In the genomic region with DNA sequence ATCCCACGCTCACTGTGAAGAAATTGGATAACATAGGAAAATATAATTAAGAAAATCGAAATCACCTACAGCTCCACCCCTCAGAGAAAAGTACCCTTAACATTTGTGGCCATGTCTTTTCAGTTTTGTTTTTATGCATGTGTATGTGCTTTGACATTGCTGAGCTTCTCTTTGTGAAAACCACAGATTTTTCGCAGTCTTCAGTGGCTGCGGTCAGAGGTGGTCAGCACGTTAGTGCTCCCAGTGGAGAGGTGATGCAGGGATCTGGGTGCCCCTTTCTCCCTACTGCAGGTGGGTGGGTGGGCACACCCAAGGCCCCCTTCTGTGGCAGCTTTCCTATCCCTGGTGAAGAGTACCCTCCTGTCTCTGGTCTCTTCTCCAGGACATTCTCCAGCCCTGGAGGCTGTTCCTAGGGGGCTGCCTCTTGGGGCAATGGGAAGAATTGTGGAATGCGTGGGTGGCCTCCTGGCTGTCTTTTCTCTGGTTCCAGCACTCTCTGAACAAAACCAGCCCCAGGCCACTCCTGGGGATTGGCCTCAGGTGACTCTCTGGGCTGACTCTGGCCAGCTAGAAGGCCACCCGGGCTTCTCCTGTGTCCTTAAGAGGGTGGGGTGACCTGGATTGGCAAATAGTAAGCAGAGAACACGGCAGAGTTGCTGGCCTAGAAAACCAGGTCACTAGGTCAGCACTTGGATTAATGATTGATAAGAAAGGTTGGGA, we compare ENCODE assay signal across 1 cellular context.
TF ChIP-seq lines count a peak whose summit lies in the region.

No MANE protein-coding gene starts in this region.

TF ChIP-seq in HepG2, 621 proteins besides CTCF, POLR2A, EP300 and RAD21 (continued from another document and continues in another):
- TF ChIP-seq, protein P1, sequence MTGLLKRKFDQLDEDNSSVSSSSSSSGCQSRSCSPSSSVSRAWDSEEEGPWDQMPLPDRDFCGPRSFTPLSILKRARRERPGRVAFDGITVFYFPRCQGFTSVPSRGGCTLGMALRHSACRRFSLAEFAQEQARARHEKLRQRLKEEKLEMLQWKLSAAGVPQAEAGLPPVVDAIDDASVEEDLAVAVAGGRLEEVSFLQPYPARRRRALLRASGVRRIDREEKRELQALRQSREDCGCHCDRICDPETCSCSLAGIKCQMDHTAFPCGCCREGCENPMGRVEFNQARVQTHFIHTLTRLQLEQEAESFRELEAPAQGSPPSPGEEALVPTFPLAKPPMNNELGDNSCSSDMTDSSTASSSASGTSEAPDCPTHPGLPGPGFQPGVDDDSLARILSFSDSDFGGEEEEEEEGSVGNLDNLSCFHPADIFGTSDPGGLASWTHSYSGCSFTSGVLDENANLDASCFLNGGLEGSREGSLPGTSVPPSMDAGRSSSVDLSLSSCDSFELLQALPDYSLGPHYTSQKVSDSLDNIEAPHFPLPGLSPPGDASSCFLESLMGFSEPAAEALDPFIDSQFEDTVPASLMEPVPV (CRISPR knock-in tag; IDR thresholded peaks at IDR 0.05): peak; percentile 55; the same call in 1 of the 2 replicates
- no peak for TF ChIP-seq ZFP82 (CRISPR knock-in tag; IDR thresholded peaks at IDR 0.05; ENCODE audit: borderline replicate concordance)
- TF ChIP-seq, protein P2, sequence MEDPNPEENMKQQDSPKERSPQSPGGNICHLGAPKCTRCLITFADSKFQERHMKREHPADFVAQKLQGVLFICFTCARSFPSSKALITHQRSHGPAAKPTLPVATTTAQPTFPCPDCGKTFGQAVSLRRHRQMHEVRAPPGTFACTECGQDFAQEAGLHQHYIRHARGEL (CRISPR knock-in tag; IDR thresholded peaks at IDR 0.05): no peak
- TF ChIP-seq, protein P3, sequence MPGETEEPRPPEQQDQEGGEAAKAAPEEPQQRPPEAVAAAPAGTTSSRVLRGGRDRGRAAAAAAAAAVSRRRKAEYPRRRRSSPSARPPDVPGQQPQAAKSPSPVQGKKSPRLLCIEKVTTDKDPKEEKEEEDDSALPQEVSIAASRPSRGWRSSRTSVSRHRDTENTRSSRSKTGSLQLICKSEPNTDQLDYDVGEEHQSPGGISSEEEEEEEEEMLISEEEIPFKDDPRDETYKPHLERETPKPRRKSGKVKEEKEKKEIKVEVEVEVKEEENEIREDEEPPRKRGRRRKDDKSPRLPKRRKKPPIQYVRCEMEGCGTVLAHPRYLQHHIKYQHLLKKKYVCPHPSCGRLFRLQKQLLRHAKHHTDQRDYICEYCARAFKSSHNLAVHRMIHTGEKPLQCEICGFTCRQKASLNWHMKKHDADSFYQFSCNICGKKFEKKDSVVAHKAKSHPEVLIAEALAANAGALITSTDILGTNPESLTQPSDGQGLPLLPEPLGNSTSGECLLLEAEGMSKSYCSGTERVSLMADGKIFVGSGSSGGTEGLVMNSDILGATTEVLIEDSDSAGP (CRISPR knock-in tag; IDR thresholded peaks at IDR 0.05; ENCODE audit: borderline replicate concordance): peak; percentile 92
- no peak for TF ChIP-seq TAF15 (IDR thresholded peaks at IDR 0.05; ENCODE audit: low read depth, low read length, poor library complexity, severe bottlenecking)
- TF ChIP-seq, protein P4, sequence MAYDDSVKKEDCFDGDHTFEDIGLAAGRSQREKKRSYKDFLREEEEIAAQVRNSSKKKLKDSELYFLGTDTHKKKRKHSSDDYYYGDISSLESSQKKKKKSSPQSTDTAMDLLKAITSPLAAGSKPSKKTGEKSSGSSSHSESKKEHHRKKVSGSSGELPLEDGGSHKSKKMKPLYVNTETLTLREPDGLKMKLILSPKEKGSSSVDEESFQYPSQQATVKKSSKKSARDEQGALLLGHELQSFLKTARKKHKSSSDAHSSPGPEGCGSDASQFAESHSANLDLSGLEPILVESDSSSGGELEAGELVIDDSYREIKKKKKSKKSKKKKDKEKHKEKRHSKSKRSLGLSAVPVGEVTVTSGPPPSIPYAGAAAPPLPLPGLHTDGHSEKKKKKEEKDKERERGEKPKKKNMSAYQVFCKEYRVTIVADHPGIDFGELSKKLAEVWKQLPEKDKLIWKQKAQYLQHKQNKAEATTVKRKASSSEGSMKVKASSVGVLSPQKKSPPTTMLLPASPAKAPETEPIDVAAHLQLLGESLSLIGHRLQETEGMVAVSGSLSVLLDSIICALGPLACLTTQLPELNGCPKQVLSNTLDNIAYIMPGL (CRISPR knock-in tag; IDR thresholded peaks at IDR 0.05; ENCODE audit: borderline replicate concordance in 1 of 2, low read depth in 1 of 2): peak in 1 of 2 experiments; percentile 36; a peak in 1 of 4 replicates
- no peak for TF ChIP-seq ZNF430 (CRISPR knock-in tag; IDR thresholded peaks at IDR 0.05)
- no peak for TF ChIP-seq ZNF530 (CRISPR knock-in tag; IDR thresholded peaks at IDR 0.05; ENCODE audit: low read depth)
- TF ChIP-seq, protein P5, sequence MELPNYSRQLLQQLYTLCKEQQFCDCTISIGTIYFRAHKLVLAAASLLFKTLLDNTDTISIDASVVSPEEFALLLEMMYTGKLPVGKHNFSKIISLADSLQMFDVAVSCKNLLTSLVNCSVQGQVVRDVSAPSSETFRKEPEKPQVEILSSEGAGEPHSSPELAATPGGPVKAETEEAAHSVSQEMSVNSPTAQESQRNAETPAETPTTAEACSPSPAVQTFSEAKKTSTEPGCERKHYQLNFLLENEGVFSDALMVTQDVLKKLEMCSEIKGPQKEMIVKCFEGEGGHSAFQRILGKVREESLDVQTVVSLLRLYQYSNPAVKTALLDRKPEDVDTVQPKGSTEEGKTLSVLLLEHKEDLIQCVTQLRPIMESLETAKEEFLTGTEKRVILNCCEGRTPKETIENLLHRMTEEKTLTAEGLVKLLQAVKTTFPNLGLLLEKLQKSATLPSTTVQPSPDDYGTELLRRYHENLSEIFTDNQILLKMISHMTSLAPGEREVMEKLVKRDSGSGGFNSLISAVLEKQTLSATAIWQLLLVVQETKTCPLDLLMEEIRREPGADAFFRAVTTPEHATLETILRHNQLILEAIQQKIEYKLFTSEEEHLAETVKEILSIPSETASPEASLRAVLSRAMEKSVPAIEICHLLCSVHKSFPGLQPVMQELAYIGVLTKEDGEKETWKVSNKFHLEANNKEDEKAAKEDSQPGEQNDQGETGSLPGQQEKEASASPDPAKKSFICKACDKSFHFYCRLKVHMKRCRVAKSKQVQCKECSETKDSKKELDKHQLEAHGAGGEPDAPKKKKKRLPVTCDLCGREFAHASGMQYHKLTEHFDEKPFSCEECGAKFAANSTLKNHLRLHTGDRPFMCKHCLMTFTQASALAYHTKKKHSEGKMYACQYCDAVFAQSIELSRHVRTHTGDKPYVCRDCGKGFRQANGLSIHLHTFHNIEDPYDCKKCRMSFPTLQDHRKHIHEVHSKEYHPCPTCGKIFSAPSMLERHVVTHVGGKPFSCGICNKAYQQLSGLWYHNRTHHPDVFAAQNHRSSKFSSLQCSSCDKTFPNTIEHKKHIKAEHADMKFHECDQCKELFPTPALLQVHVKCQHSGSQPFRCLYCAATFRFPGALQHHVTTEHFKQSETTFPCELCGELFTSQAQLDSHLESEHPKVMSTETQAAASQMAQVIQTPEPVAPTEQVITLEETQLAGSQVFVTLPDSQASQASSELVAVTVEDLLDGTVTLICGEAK (IDR thresholded peaks at IDR 0.05): no peak
- TF ChIP-seq, protein P5 (CRISPR knock-in tag; IDR thresholded peaks at IDR 0.05): peak; percentile 61; the same call in 1 of the 2 replicates
- TF ChIP-seq, protein P6, sequence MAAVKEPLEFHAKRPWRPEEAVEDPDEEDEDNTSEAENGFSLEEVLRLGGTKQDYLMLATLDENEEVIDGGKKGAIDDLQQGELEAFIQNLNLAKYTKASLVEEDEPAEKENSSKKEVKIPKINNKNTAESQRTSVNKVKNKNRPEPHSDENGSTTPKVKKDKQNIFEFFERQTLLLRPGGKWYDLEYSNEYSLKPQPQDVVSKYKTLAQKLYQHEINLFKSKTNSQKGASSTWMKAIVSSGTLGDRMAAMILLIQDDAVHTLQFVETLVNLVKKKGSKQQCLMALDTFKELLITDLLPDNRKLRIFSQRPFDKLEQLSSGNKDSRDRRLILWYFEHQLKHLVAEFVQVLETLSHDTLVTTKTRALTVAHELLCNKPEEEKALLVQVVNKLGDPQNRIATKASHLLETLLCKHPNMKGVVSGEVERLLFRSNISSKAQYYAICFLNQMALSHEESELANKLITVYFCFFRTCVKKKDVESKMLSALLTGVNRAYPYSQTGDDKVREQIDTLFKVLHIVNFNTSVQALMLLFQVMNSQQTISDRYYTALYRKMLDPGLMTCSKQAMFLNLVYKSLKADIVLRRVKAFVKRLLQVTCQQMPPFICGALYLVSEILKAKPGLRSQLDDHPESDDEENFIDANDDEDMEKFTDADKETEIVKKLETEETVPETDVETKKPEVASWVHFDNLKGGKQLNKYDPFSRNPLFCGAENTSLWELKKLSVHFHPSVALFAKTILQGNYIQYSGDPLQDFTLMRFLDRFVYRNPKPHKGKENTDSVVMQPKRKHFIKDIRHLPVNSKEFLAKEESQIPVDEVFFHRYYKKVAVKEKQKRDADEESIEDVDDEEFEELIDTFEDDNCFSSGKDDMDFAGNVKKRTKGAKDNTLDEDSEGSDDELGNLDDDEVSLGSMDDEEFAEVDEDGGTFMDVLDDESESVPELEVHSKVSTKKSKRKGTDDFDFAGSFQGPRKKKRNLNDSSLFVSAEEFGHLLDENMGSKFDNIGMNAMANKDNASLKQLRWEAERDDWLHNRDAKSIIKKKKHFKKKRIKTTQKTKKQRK (IDR thresholded peaks at IDR 0.05; ENCODE audit: low read length): no peak
- no peak for TF ChIP-seq ZNF7 (CRISPR knock-in tag; IDR thresholded peaks at IDR 0.05)
- TF ChIP-seq YY1 (IDR thresholded peaks at IDR 0.05; ENCODE audit: insufficient read depth, insufficient replicate concordance, low read depth, low read length): no peak
- no peak for TF ChIP-seq TSC22D2 (CRISPR knock-in tag; IDR thresholded peaks at IDR 0.05; ENCODE audit: borderline replicate concordance)
- TF ChIP-seq JUN (CRISPR knock-in tag; IDR thresholded peaks at IDR 0.05): no peak
- no peak for TF ChIP-seq RBFOX2 (IDR thresholded peaks at IDR 0.05; ENCODE audit: low read depth, low read length)
- TF ChIP-seq, protein P7, sequence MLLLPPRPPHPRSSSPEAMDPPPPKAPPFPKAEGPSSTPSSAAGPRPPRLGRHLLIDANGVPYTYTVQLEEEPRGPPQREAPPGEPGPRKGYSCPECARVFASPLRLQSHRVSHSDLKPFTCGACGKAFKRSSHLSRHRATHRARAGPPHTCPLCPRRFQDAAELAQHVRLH (CRISPR knock-in tag; IDR thresholded peaks at IDR 0.05; ENCODE audit: borderline replicate concordance, low read depth): peak; percentile 35; the same call in 1 of the 2 replicates
- no peak for TF ChIP-seq TGIF2 (CRISPR knock-in tag; IDR thresholded peaks at IDR 0.05)
- TF ChIP-seq, protein P8, sequence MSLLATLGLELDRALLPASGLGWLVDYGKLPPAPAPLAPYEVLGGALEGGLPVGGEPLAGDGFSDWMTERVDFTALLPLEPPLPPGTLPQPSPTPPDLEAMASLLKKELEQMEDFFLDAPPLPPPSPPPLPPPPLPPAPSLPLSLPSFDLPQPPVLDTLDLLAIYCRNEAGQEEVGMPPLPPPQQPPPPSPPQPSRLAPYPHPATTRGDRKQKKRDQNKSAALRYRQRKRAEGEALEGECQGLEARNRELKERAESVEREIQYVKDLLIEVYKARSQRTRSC (CRISPR knock-in tag; IDR thresholded peaks at IDR 0.05; ENCODE audit: low read depth): no peak
- no peak for TF ChIP-seq ZFP62 (CRISPR knock-in tag; IDR thresholded peaks at IDR 0.05)
- TF ChIP-seq, protein P9, sequence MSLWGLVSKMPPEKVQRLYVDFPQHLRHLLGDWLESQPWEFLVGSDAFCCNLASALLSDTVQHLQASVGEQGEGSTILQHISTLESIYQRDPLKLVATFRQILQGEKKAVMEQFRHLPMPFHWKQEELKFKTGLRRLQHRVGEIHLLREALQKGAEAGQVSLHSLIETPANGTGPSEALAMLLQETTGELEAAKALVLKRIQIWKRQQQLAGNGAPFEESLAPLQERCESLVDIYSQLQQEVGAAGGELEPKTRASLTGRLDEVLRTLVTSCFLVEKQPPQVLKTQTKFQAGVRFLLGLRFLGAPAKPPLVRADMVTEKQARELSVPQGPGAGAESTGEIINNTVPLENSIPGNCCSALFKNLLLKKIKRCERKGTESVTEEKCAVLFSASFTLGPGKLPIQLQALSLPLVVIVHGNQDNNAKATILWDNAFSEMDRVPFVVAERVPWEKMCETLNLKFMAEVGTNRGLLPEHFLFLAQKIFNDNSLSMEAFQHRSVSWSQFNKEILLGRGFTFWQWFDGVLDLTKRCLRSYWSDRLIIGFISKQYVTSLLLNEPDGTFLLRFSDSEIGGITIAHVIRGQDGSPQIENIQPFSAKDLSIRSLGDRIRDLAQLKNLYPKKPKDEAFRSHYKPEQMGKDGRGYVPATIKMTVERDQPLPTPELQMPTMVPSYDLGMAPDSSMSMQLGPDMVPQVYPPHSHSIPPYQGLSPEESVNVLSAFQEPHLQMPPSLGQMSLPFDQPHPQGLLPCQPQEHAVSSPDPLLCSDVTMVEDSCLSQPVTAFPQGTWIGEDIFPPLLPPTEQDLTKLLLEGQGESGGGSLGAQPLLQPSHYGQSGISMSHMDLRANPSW (CRISPR knock-in tag; IDR thresholded peaks at IDR 0.05; ENCODE audit: borderline replicate concordance): no peak
